In genomic region chr20:23225407-23226060, GRCh38 we compare ENCODE assay signal across 15 cellular contexts.
A peak's percentile ranks its signal among the peaks of the same experiment; 100 is the strongest.
DNase-seq lines count a peak whose midpoint lies in the region; ATAC-seq, FAIRE-seq and TF ChIP-seq lines count a peak whose summit lies in the region.
"Had no signal": no experiment of that assay in that cellular context is flagged by ENCODE, and none has a peak within 500 bp of the region (broad histone marks: within the 10 kb centered on the region; RNA-seq: fewer than 3 reads in every experiment).

No MANE protein-coding gene starts in this region.

- FAIRE-seq in HepG2 (lab: Jason Lieb, UNC): no peak
- FAIRE-seq: frontal cortex, GM18507 had no signal

- no peak overlapping the region for H3K9ac ChIP-seq in mammary epithelial cell (ENCODE audit: insufficient read depth, low read length)
- H3K9ac ChIP-seq in HepG2 (ENCODE audit: insufficient read depth, low read depth, low read length): no peak overlapping the region

- intact Hi-C loops in Right ventricle myocardium inferior (cut with DNase I): no loop called here
- intact Hi-C loops in cardiac septum (cut with DNase I): no loop called here
- intact Hi-C loops in mammary epithelial cell (cut with micrococcal nuclease): no loop called here
- intact Hi-C loops in HepG2 (cut with micrococcal nuclease; ENCODE audit: unreplicated experiment): no loop called here

- TF ChIP-seq CTCF in mammary epithelial cell (conservative IDR thresholded peaks at IDR 0.05 in 1 of 2, IDR thresholded peaks at IDR 0.05 in 1 of 2; ENCODE audit: extremely low read depth in 1 of 2, insufficient read depth in 1 of 2, low read depth in 1 of 2, low read length in 2 of 2) (no peak), HepG2 (CRISPR knock-in tag; IDR thresholded peaks at IDR 0.05) (no peak)

- no peaks in the 10 kb centered on the region for H3K27me3 Mint-ChIP-seq in activated CD8-positive, alpha-beta T cell treated with anti-CD3 and anti-CD28 coated beads, Interleukin-2, amount 10 ng/mL, durations not matched to agents 7 days and 5 days (ENCODE audit: low read depth)

- dilution Hi-C loops in mammary epithelial cell (cut with HindIII; ENCODE audit: low sequenced_read_pairs): no loop called here

- TF ChIP-seq EP300 in HepG2 (IDR thresholded peaks at IDR 0.05; ENCODE audit: low read depth in 2 of 2, low read length in 2 of 2) (no peak), HepG2 (CRISPR knock-in tag; IDR thresholded peaks at IDR 0.05; ENCODE audit: borderline replicate concordance) (no peak)

- H3K4me1 ChIP-seq in mammary epithelial cell (ENCODE audit: insufficient read depth, low read length) (peaks cover 4% of the 10 kb centered on the region), HepG2 (ENCODE audit: insufficient read depth, low read length) (0 out of 2 replicates have a peak, but pooled peaks cover 10% of the 10 kb centered on the region)

- H3K27ac Mint-ChIP-seq in activated CD8-positive, alpha-beta T cell treated with anti-CD3 and anti-CD28 coated beads, Interleukin-2, amount 10 ng/mL, durations not matched to agents 7 days and 5 days: no peak overlapping the region
- H3K27ac Mint-ChIP-seq: B cell had no signal

- H3K36me3 ChIP-seq in mammary epithelial cell (ENCODE audit: insufficient read depth, low read length) (no peaks in the 10 kb centered on the region), HepG2 (replicated peaks in 1 of 2; ENCODE audit: control insufficient read depth in 1 of 2, insufficient read depth in 2 of 2, low read length in 2 of 2) (no peaks in the 10 kb centered on the region)
- H3K36me3 ChIP-seq: neutrophil had no signal

- H2AFZ ChIP-seq in mammary epithelial cell (ENCODE audit: low read depth, low read length) (no peak overlapping the region), HepG2 (ENCODE audit: low read length) (no peak overlapping the region)

- no peaks in the 10 kb centered on the region for H3K27me3 ChIP-seq in mammary epithelial cell (ENCODE audit: insufficient read depth, low read length)
- H3K27me3 ChIP-seq in HepG2 (ENCODE audit: control insufficient read depth in 1 of 2, insufficient read depth in 2 of 2, low read length in 2 of 2): no peaks in the 10 kb centered on the region

- in situ Hi-C loops in mammary epithelial cell (cut with MboI; ENCODE audit: low sequenced_read_pairs in 2 of 2) (loop anchor here in 1 of 2 donors (25.0 kb wide), 1 partner anchor 888 kb away; no protein-coding TSS in a partner anchor), HepG2 (cut with HindIII; ENCODE audit: extremely low pct_ligation_motif_present, low pct_unique_long_range_greater_than_20kb) (no loop called here)

- H3K4me2 ChIP-seq in mammary epithelial cell (ENCODE audit: insufficient read depth, low read depth, low read length) (no peak overlapping the region), HepG2 (ENCODE audit: low read depth, low read length) (no peak overlapping the region)

- DNase-seq in Right ventricle myocardium inferior (ENCODE audit: missing footprints): no peak
- DNase-seq in cardiac septum (ENCODE audit: low spot score): no peak
- peak; percentile 89 for DNase-seq in mammary epithelial cell
- DNase-seq in HepG2 (ENCODE audit: low spot score): no peak
- no peak for DNase-seq in activated CD8-positive, alpha-beta T cell treated with anti-CD3 and anti-CD28 coated beads, Interleukin-2, amount 10 ng/mL, durations not matched to agents 7 days and 5 days
- DNase-seq in stimulated activated CD4-positive, alpha-beta T cell treated with anti-CD3 and anti-CD28 coated beads, Interleukin-4, amount 100 ng/mL, for 4 hours: no peak
- DNase-seq: activated effector memory CD4-positive, alpha-beta T cell treated with Interleukin-2 at 50 U/mL for 16 hours; NCI-H146; T-helper 1 cell had no signal

- WGBS in mammary epithelial cell (ENCODE audit: low coverage, missing lambda C conversion rate): 43% methylated on average over 5 of the region's 6 CpGs
- under 1% methylated on average over 6 of the region's 6 CpGs for WGBS in HepG2 (ENCODE audit: low lambda C conversion rate)

- H3K4me3 Mint-ChIP-seq in activated CD8-positive, alpha-beta T cell treated with anti-CD3 and anti-CD28 coated beads, Interleukin-2, amount 10 ng/mL, durations not matched to agents 7 days and 5 days: no peak overlapping the region
- H3K4me3 Mint-ChIP-seq: B cell had no signal

- peaks cover 9% of the 10 kb centered on the region for H3K9me3 Mint-ChIP-seq in activated CD8-positive, alpha-beta T cell treated with anti-CD3 and anti-CD28 coated beads, Interleukin-2, amount 10 ng/mL, durations not matched to agents 7 days and 5 days (ENCODE audit: insufficient read depth)

- no peaks in the 10 kb centered on the region for H3K4me1 Mint-ChIP-seq in activated CD8-positive, alpha-beta T cell treated with anti-CD3 and anti-CD28 coated beads, Interleukin-2, amount 10 ng/mL, durations not matched to agents 7 days and 5 days (ENCODE audit: low read depth)
- H3K4me1 Mint-ChIP-seq: B cell had no signal

- no peak overlapping the region for H3K4me3 ChIP-seq in mammary epithelial cell (replicated peaks in 1 of 3; ENCODE audit: insufficient read depth in 1 of 3, low read depth in 2 of 3, low read length in 3 of 3)
- H3K4me3 ChIP-seq in HepG2 (replicated peaks in 1 of 3; ENCODE audit: insufficient read depth in 1 of 3, low read depth in 2 of 3, low read length in 3 of 3): no peak overlapping the region

- H4K20me1 ChIP-seq in mammary epithelial cell (ENCODE audit: insufficient read depth, low read length): no peaks in the 10 kb centered on the region
- no peaks in the 10 kb centered on the region for H4K20me1 ChIP-seq in HepG2 (ENCODE audit: insufficient read depth, low read length)

- H3K27ac ChIP-seq in mammary epithelial cell (ENCODE audit: insufficient read depth, low read depth, low read length) (no peak overlapping the region), HepG2 (ENCODE audit: extremely low read length, insufficient read depth, low read length) (no peak overlapping the region)
- H3K27ac ChIP-seq: neutrophil had no signal

- no peak for TF ChIP-seq POLR2A in HepG2 (IDR thresholded peaks at IDR 0.05; ENCODE audit: insufficient read depth in 1 of 2, low read depth in 2 of 2, low read length in 2 of 2)

- H3K36me3 Mint-ChIP-seq in activated CD8-positive, alpha-beta T cell treated with anti-CD3 and anti-CD28 coated beads, Interleukin-2, amount 10 ng/mL, durations not matched to agents 7 days and 5 days (ENCODE audit: low read depth): no peaks in the 10 kb centered on the region

- no peaks in the 10 kb centered on the region for H3K79me2 ChIP-seq in mammary epithelial cell (ENCODE audit: insufficient read depth, low read length)
- no peaks in the 10 kb centered on the region for H3K79me2 ChIP-seq in HepG2 (ENCODE audit: insufficient read depth, low read length)

- BruUV-seq in mammary epithelial cell (replicated peaks; lab: Mats Ljungman, UMichigan) (no TSS peak), HepG2 (replicated peaks; lab: Mats Ljungman, UMichigan) (no TSS peak)

- ATAC-seq in Right ventricle myocardium inferior (peak; percentile 94), HepG2 (no peak), GM18498 (IDR thresholded peaks at IDR 0.05; ENCODE audit: unreplicated experiment) (no peak), HG03469 (IDR thresholded peaks at IDR 0.05; ENCODE audit: unreplicated experiment) (no peak)
- ATAC-seq in activated CD8-positive, alpha-beta T cell treated with anti-CD3 and anti-CD28 coated beads, Interleukin-2, amount 10 ng/mL, durations not matched to agents 7 days and 5 days: no peak

- POLR2A ChIA-PET in HepG2 (lab: Yijun Ruan, JAX): no interaction called here
- POLR2A ChIA-PET in activated CD8-positive, alpha-beta T cell treated with anti-CD3 and anti-CD28 coated beads, Interleukin-2, amount 10 ng/mL, durations not matched to agents 7 days and 5 days (lab: Charles Lee): no interaction called here

- TF ChIP-seq RAD21 in HepG2 (CRISPR knock-in tag; IDR thresholded peaks at IDR 0.05): no peak

- CTCF ChIA-PET in mammary epithelial cell (lab: Charles Lee; ENCODE audit: low non-redundant PET): no interaction called here
- CTCF ChIA-PET in HepG2 (lab: Yijun Ruan, JAX; ENCODE audit: low intra/inter-chr PET ratio, low total read pairs): no interaction called here
- CTCF ChIA-PET in activated CD8-positive, alpha-beta T cell treated with anti-CD3 and anti-CD28 coated beads, Interleukin-2, amount 10 ng/mL, durations not matched to agents 7 days and 5 days (lab: Charles Lee): no interaction called here

- no peaks in the 10 kb centered on the region for H3K9me3 ChIP-seq in mammary epithelial cell (replicated peaks; ENCODE audit: insufficient read depth, low read length)
- peaks cover 39% of the 10 kb centered on the region for H3K9me3 ChIP-seq in HepG2 (ENCODE audit: low read length)

TF ChIP-seq in HepG2, 621 proteins besides CTCF, POLR2A, EP300 and RAD21:
- TF ChIP-seq MEIS1 (CRISPR knock-in tag; IDR thresholded peaks at IDR 0.05; ENCODE audit: borderline replicate concordance) (no peak), ZNF446 (CRISPR knock-in tag; IDR thresholded peaks at IDR 0.05) (no peak), CEBPG (CRISPR knock-in tag; IDR thresholded peaks at IDR 0.05) (peak; percentile 43; the same call in 1 of the 2 replicates), ZNF292 (CRISPR knock-in tag; IDR thresholded peaks at IDR 0.05; ENCODE audit: borderline replicate concordance, low read depth) (no peak), ETV5 (CRISPR knock-in tag; IDR thresholded peaks at IDR 0.05; ENCODE audit: borderline replicate concordance) (no peak), ZNF644 (CRISPR knock-in tag; IDR thresholded peaks at IDR 0.05; ENCODE audit: low read depth) (no peak), ZKSCAN5 (CRISPR knock-in tag; IDR thresholded peaks at IDR 0.05) (no peak), CEBPB (IDR thresholded peaks at IDR 0.05; ENCODE audit: borderline replicate concordance, low read depth, low read length) (peak; percentile 87), PHB2 (IDR thresholded peaks at IDR 0.05; ENCODE audit: partially characterized antibody) (no peak), FOXC1 (CRISPR knock-in tag; IDR thresholded peaks at IDR 0.05; ENCODE audit: borderline replicate concordance) (no peak)
